Comparison of ENCODE assay signal across 8 cellular contexts in genomic region chr9:91419222-91420191, GRCh38. TPM values are rescaled to one million over a fixed set of nuclear protein-coding genes. Genes with fewer than 3 reads are reported as not detected.
DNase-seq lines count a peak whose midpoint lies in the region; ATAC-seq and TF ChIP-seq lines count a peak whose summit lies in the region.

No MANE protein-coding gene starts in this region.

- TF ChIP-seq EP300 in Ishikawa (IDR thresholded peaks at IDR 0.05; ENCODE audit: borderline replicate concordance): no peak

- peak overlapping the region; percentile 93 for H3K4me3 Mint-ChIP-seq in activated T-helper 2 cell treated with anti-CD3 and anti-CD28 coated beads, Interferon-gamma antibody, Interleukin-2, Interleukin-4, amounts not matched to agents 10 μg/mL and 5 μg/mL and 100 μg/mL, durations not matched to agents 14 hours and 24 hours and 36 hours (ENCODE audit: low read depth)

- WGBS in testis, 2 donors: 44 to 52% methylated on average over 10 of the region's 10 CpGs

- DNase-seq in AG08395 (ENCODE audit: low spot score) (peak; percentile 82), iris pigment epithelial cell (ENCODE audit: low read depth) (peak; percentile 98), testis (peak; percentile 40), activated gamma-delta T cell treated with Interleukin-2 at 50 U/mL for 16 hours (no peak), Ammon's horn (ENCODE audit: low spot score) (no peak)
- peak; percentile 52 for DNase-seq in activated T-helper 2 cell treated with anti-CD3 and anti-CD28 coated beads, Interferon-gamma antibody, Interleukin-2, Interleukin-4, amounts not matched to agents 10 μg/mL and 5 μg/mL and 100 μg/mL, durations not matched to agents 14 hours and 24 hours and 36 hours (ENCODE audit: low spot score)

- TF ChIP-seq RAD21 in Ishikawa (IDR thresholded peaks at IDR 0.05; ENCODE audit: low read depth): no peak

- no peak for TF ChIP-seq POLR2A in testis (IDR thresholded peaks at IDR 0.05)

- H3K36me3 Mint-ChIP-seq in activated T-helper 2 cell treated with anti-CD3 and anti-CD28 coated beads, Interferon-gamma antibody, Interleukin-2, Interleukin-4, amounts not matched to agents 10 μg/mL and 5 μg/mL and 100 μg/mL, durations not matched to agents 14 hours and 24 hours and 36 hours (ENCODE audit: low read depth): peaks cover 75% of the 10 kb centered on the region

- no peaks in the 10 kb centered on the region for H3K9me3 ChIP-seq in testis

- intact Hi-C loops in activated T-helper 2 cell treated with anti-CD3 and anti-CD28 coated beads, Interferon-gamma antibody, Interleukin-2, Interleukin-4, amounts not matched to agents 10 μg/mL and 5 μg/mL and 100 μg/mL, durations not matched to agents 14 hours and 24 hours and 36 hours (cut with micrococcal nuclease): loop anchor here (1.0 to 5.0 kb wide), 9 partner anchors 25 to 452 kb away; no protein-coding TSS in a partner anchor
- intact Hi-C loops in testis (cut with DNase I; ENCODE audit: low total_unique reads): no loop called here

- H3K27me3 Mint-ChIP-seq in activated T-helper 2 cell treated with anti-CD3 and anti-CD28 coated beads, Interferon-gamma antibody, Interleukin-2, Interleukin-4, amounts not matched to agents 10 μg/mL and 5 μg/mL and 100 μg/mL, durations not matched to agents 14 hours and 24 hours and 36 hours (ENCODE audit: low read depth): no peaks in the 10 kb centered on the region

- peaks cover 31% of the 10 kb centered on the region for H3K4me1 ChIP-seq in testis

- no peaks in the 10 kb centered on the region for H3K27me3 ChIP-seq in testis

- H3K27ac Mint-ChIP-seq in activated T-helper 2 cell treated with anti-CD3 and anti-CD28 coated beads, Interferon-gamma antibody, Interleukin-2, Interleukin-4, amounts not matched to agents 10 μg/mL and 5 μg/mL and 100 μg/mL, durations not matched to agents 14 hours and 24 hours and 36 hours: peak overlapping the region; percentile 98

- H3K4me1 Mint-ChIP-seq in activated T-helper 2 cell treated with anti-CD3 and anti-CD28 coated beads, Interferon-gamma antibody, Interleukin-2, Interleukin-4, amounts not matched to agents 10 μg/mL and 5 μg/mL and 100 μg/mL, durations not matched to agents 14 hours and 24 hours and 36 hours (ENCODE audit: low read depth): peaks cover 53% of the 10 kb centered on the region

- no peak for ATAC-seq in HG03520 (IDR thresholded peaks at IDR 0.05; ENCODE audit: unreplicated experiment)

- no peak overlapping the region for H3K27ac ChIP-seq in testis

- H3K36me3 ChIP-seq in testis (ENCODE audit: low read depth, missing control alignments): no peaks in the 10 kb centered on the region

- no peaks in the 10 kb centered on the region for H3K9me3 Mint-ChIP-seq in activated T-helper 2 cell treated with anti-CD3 and anti-CD28 coated beads, Interferon-gamma antibody, Interleukin-2, Interleukin-4, amounts not matched to agents 10 μg/mL and 5 μg/mL and 100 μg/mL, durations not matched to agents 14 hours and 24 hours and 36 hours

- no peak overlapping the region for H3K4me3 ChIP-seq in testis

- no peak for TF ChIP-seq CTCF in testis (IDR thresholded peaks at IDR 0.05)

TF ChIP-seq in Ishikawa, 13 proteins besides CTCF, POLR2A, EP300 and RAD21:
- no peak for TF ChIP-seq MAX (IDR thresholded peaks at IDR 0.05)
- peak; percentile 80 for TF ChIP-seq CEBPB (IDR thresholded peaks at IDR 0.05)

RNA-seq across cellular contexts. Expression of gene NFIL3, which starts 4.1 kb away (rescaled TPM):
- 191 and 192 TPM in 2 replicates for total RNA-seq in activated T-helper 2 cell treated with anti-CD3 and anti-CD28 coated beads, Interferon-gamma antibody, Interleukin-2, Interleukin-4, amounts not matched to agents 10 μg/mL and 5 μg/mL and 100 μg/mL, durations not matched to agents 14 hours and 24 hours and 36 hours
- total RNA-seq in testis: 10 to 100 TPM; 25.3 to 30.5 TPM
- 34.8 TPM for polyA plus RNA-seq in testis (ENCODE audit: insufficient read depth, low read depth, low replicate concordance)

RNA-seq across cellular contexts. Expression of gene AUH, which starts 57.8 kb away (rescaled TPM):
- 58.2 and 62.6 TPM in 2 replicates for total RNA-seq in activated T-helper 2 cell treated with anti-CD3 and anti-CD28 coated beads, Interferon-gamma antibody, Interleukin-2, Interleukin-4, amounts not matched to agents 10 μg/mL and 5 μg/mL and 100 μg/mL, durations not matched to agents 14 hours and 24 hours and 36 hours
- total RNA-seq in testis: 10 to 100 TPM; 31.7 to 33.9 TPM
- 9.1 TPM for polyA plus RNA-seq in testis (ENCODE audit: insufficient read depth, low read depth, low replicate concordance)

Comparison
In these comparisons a context has a peak if more than half of its experiments do, and no peak if none do; other contexts are left out.
1. DNase-seq: peak in AG08395 (single experiment), activated T-helper 2 cell treated with anti-CD3 and anti-CD28 coated beads, Interferon-gamma antibody, Interleukin-2, Interleukin-4, amounts not matched to agents 10 μg/mL and 5 μg/mL and 100 μg/mL, durations not matched to agents 14 hours and 24 hours and 36 hours (single experiment), iris pigment epithelial cell (single experiment) and testis (single experiment); none in activated gamma-delta T cell treated with Interleukin-2 at 50 U/mL for 16 hours (single experiment) and Ammon's horn (single experiment).